Comparison of ENCODE assay signal across 25 cellular contexts in genomic region chr4:173044340-173044739, GRCh38.
"Had no signal": no experiment of that assay in that cellular context is flagged by ENCODE, and none has a peak within 500 bp of the region (broad histone marks: within the 10 kb centered on the region; RNA-seq: fewer than 3 reads in every experiment).

No MANE protein-coding gene starts in this region.

- H3K4me3 Mint-ChIP-seq: IgD-negative memory B cell had no signal

- H3K9me3 ChIP-seq: SJCRH30 had no signal

- H3K36me3 Mint-ChIP-seq: IgD-negative memory B cell had no signal

- H3K4me1 Mint-ChIP-seq: IgD-negative memory B cell had no signal

- H3K27ac ChIP-seq: HL-60, KMS-11, RWPE1, SJCRH30 had no signal

- DNase-seq: Kasumi-1, MM.1S, NCI-H1048, NCI-H1105, NCI-H1417, NCI-H1436 treated with DMSO at 0.1 percent for 48 hours, NCI-H1694, NCI-H1930, NCI-H2081, NCI-H2107, NCI-H226, NCI-H446, NCI-H510A, NCI-H524 treated with DMSO at 0.1 percent for 48 hours, NCI-H69, NCI-H774, SHP77, SJCRH30 had no signal

- H3K36me3 ChIP-seq: SJCRH30 had no signal

- H3K27ac Mint-ChIP-seq: IgD-negative memory B cell had no signal

- H3K27me3 ChIP-seq: SJCRH30 had no signal

- H3K4me3 ChIP-seq: K562, SJCRH30 had no signal

- FAIRE-seq: HTR-8/SVneo, K562 had no signal

- ATAC-seq: K562, SK-N-SH treated with all-trans-retinoic acid at 6 μM for 48 hours had no signal
